In the genomic region with DNA sequence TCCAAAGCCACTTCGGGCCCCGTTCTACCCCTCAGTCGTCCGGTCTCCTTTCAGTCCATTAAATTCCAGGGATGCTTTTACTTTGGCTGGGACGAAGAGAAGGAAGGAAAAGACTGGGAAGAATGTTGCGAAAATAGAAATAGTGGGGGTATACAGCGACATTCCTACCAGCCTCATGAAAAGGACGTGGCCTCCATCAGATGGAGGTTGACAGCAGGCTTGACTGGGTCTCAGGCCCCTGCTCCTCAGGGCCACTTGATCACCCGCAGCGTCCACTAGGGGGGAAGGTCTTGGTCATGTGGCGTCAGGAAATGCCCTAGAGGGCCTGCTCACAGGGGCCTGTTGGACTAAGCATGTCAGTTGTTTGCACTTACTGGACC, we compare ENCODE assay signal across 8 cellular contexts. TPM values are rescaled to one million over a fixed set of nuclear protein-coding genes. Genes with fewer than 3 reads are reported as not detected.
DNase-seq lines count a peak whose midpoint lies in the region; ATAC-seq and TF ChIP-seq lines count a peak whose summit lies in the region.

No MANE protein-coding gene starts in this region.

- peak overlapping the region; percentile 97 for H3K27ac ChIP-seq in cingulate gyrus (ENCODE audit: low read depth, low read length)

- peaks cover 2 to 8% (median 5%) of the 10 kb centered on the region in 3 donors for H3K4me1 Mint-ChIP-seq in IgD-negative memory B cell

- peak; percentile 18 for DNase-seq in NCI-H345 (lab: John Stamatoyannopoulos, UW)
- DNase-seq in NCI-H345 treated with DMSO at 0.1 percent for 48 hours (lab: John Stamatoyannopoulos, UW; ENCODE audit: unreplicated experiment) = no peak
- DNase-seq in SK-N-DZ (ENCODE audit: low spot score) = peak; percentile 90
- DNase-seq in kidney epithelial cell (ENCODE audit: low read depth) = peak; percentile 28
- DNase-seq in smooth muscle cell of the brain vasculature (ENCODE audit: low read depth, low spot score) = peak; percentile 44

- no peaks in the 10 kb centered on the region for H3K36me3 Mint-ChIP-seq in IgD-negative memory B cell

- H3K36me3 ChIP-seq in kidney epithelial cell (ENCODE audit: control insufficient read depth, insufficient read depth, low read length) = no peaks in the 10 kb centered on the region

- TF ChIP-seq CTCF in kidney epithelial cell (IDR thresholded peaks at IDR 0.05; ENCODE audit: insufficient read depth, low read length, poor library complexity, severe bottlenecking) = peak; percentile 66

- peak; percentile 35 for ATAC-seq in GM21737 (IDR thresholded peaks at IDR 0.05; ENCODE audit: unreplicated experiment)

- H3K27ac Mint-ChIP-seq in IgD-negative memory B cell = no peak overlapping the region

- H3K4me3 Mint-ChIP-seq in IgD-negative memory B cell = peak overlapping the region; percentile 65 to 92 (median 78)

- H3K27me3 ChIP-seq in kidney epithelial cell (ENCODE audit: control insufficient read depth, insufficient read depth, low read length) = no peaks in the 10 kb centered on the region

- peak overlapping the region; percentile 93 for H3K4me3 ChIP-seq in kidney epithelial cell (ENCODE audit: low read depth, low read length)

- H3K27me3 Mint-ChIP-seq in IgD-negative memory B cell = peaks cover 7% of the 10 kb centered on the region

- no peaks in the 10 kb centered on the region for H3K9me3 Mint-ChIP-seq in IgD-negative memory B cell

RNA-seq across cellular contexts. Expression of gene ANKRD50, which starts 0.7 kb away (rescaled TPM):
- not detected for polyA plus RNA-seq in IgD-negative memory B cell
- polyA plus RNA-seq in SK-N-DZ (2014; cell fraction: cytosol; rRNA removed) = 5.4 and 5.8 TPM in 2 replicates
- polyA plus RNA-seq in SK-N-DZ (2014; cell fraction: nucleus; rRNA removed) = 3.9 and 4.1 TPM in 2 replicates
- total RNA-seq in kidney epithelial cell = 14.6 and 14.8 TPM in 2 replicates
